Comparison of ENCODE assay signal across 21 cellular contexts in the genomic region with DNA sequence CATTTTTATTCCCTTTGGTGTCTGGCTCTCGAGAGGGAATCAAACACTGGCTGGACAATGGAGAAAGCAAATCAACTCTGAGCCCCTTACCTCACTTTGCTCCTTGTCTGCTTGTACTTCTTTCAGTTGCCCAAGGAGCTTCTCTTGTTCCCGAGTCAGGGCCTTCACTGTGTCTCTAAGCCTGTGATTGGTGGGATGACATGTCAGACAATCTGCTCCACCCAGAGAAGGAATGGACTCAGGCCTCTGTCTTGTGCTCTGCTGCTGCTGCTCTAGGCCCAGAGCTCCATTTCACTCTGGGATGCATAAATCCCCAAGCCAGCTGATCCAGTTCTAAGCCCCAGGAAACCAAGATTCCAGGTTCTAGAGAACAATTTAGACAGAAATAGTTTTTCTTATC. TPM values are rescaled to one million over a fixed set of nuclear protein-coding genes. Genes with fewer than 3 reads are reported as not detected.
"Had no signal": no experiment of that assay in that cellular context is flagged by ENCODE, and none has a peak within 500 bp of the region (broad histone marks: within the 10 kb centered on the region; RNA-seq: fewer than 3 reads in every experiment).

No MANE protein-coding gene starts in this region.

- H3K4me3 Mint-ChIP-seq: activated naive CD4-positive, alpha-beta T cell treated with anti-CD3 and anti-CD28 coated beads for 36 hours; activated naive CD8-positive, alpha-beta T cell treated with anti-CD3 and anti-CD28 coated beads, Interleukin-2, amount 50 U/mL, for 24 hours; activated T-helper 17 cell treated with anti-CD3 and anti-CD28 coated beads, Interleukin-2, amount 50 U/mL, for 72 hours; naive thymus-derived CD8-positive, alpha-beta T cell; stimulated activated effector memory CD8-positive, alpha-beta T cell treated with anti-CD3 and anti-CD28 coated beads, Interleukin-12 subunit alpha, Interleukin-12 subunit beta, amount 100 ng/mL, for 72 hours had no signal

- ATAC-seq: activated naive CD8-positive, alpha-beta T cell treated with anti-CD3 and anti-CD28 coated beads, Interleukin-2, amount 50 U/mL, for 24 hours; activated T-helper 17 cell treated with anti-CD3 and anti-CD28 coated beads, Interleukin-2, amount 50 U/mL, for 72 hours; heart left ventricle; left lung; mucosa of descending colon; naive thymus-derived CD8-positive, alpha-beta T cell; stimulated activated effector memory CD8-positive, alpha-beta T cell treated with anti-CD3 and anti-CD28 coated beads, Interleukin-12 subunit alpha, Interleukin-12 subunit beta, amount 100 ng/mL, for 72 hours had no signal

- H3K27ac Mint-ChIP-seq: activated naive CD4-positive, alpha-beta T cell treated with anti-CD3 and anti-CD28 coated beads for 36 hours; activated naive CD8-positive, alpha-beta T cell treated with anti-CD3 and anti-CD28 coated beads, Interleukin-2, amount 50 U/mL, for 24 hours; activated T-helper 17 cell treated with anti-CD3 and anti-CD28 coated beads, Interleukin-2, amount 50 U/mL, for 72 hours; stimulated activated effector memory CD8-positive, alpha-beta T cell treated with anti-CD3 and anti-CD28 coated beads, Interleukin-12 subunit alpha, Interleukin-12 subunit beta, amount 100 ng/mL, for 72 hours had no signal

- H3K27me3 Mint-ChIP-seq: activated naive CD8-positive, alpha-beta T cell treated with anti-CD3 and anti-CD28 coated beads, Interleukin-2, amount 50 U/mL, for 24 hours; activated T-helper 17 cell treated with anti-CD3 and anti-CD28 coated beads, Interleukin-2, amount 50 U/mL, for 72 hours; naive thymus-derived CD8-positive, alpha-beta T cell had no signal

- H3K27ac ChIP-seq: dorsolateral prefrontal cortex, esophagus squamous epithelium, heart left ventricle, left lung, neutrophil had no signal

- H3K4me1 Mint-ChIP-seq: activated naive CD8-positive, alpha-beta T cell treated with anti-CD3 and anti-CD28 coated beads, Interleukin-2, amount 50 U/mL, for 24 hours had no signal

- H3K4me1 ChIP-seq: esophagus squamous epithelium, left lung had no signal

- H3K27me3 ChIP-seq: dorsolateral prefrontal cortex, esophagus squamous epithelium, heart left ventricle, left lung, neutrophil had no signal

- H3K9me3 ChIP-seq: esophagus squamous epithelium, heart left ventricle, left lung, mucosa of descending colon, neutrophil had no signal

- H3K4me3 ChIP-seq: dorsolateral prefrontal cortex, esophagus squamous epithelium, heart left ventricle, left lung, mucosa of descending colon had no signal

- DNase-seq: activated CD4-positive, alpha-beta T cell treated with anti-CD3 and anti-CD28 coated beads, Interleukin-2, amount 50 U/mL, for 4 hours; activated CD4-positive, CD25-positive, alpha-beta regulatory T cell treated with anti-CD3 and anti-CD28 coated beads, Interleukin-2, amount 50 U/mL, for 72 hours; activated naive CD4-positive, alpha-beta T cell treated with anti-CD3 and anti-CD28 coated beads for 36 hours; activated naive CD8-positive, alpha-beta T cell treated with anti-CD3 and anti-CD28 coated beads, Interleukin-2, amount 50 U/mL, for 24 hours; activated T-cell treated with anti-CD3 and anti-CD28 coated beads for 4 hours; dorsolateral prefrontal cortex; esophagus squamous epithelium; foreskin melanocyte; heart left ventricle; kidney; left lung; mucosa of descending colon; naive thymus-derived CD8-positive, alpha-beta T cell; T-helper 1 cell; T1000 had no signal

- H3K9me3 Mint-ChIP-seq: activated naive CD4-positive, alpha-beta T cell treated with anti-CD3 and anti-CD28 coated beads for 36 hours; activated naive CD8-positive, alpha-beta T cell treated with anti-CD3 and anti-CD28 coated beads, Interleukin-2, amount 50 U/mL, for 24 hours; activated T-helper 17 cell treated with anti-CD3 and anti-CD28 coated beads, Interleukin-2, amount 50 U/mL, for 72 hours; naive thymus-derived CD8-positive, alpha-beta T cell; stimulated activated effector memory CD8-positive, alpha-beta T cell treated with anti-CD3 and anti-CD28 coated beads, Interleukin-12 subunit alpha, Interleukin-12 subunit beta, amount 100 ng/mL, for 72 hours had no signal

RNA-seq across cellular contexts. Expression of a gene that starts 32.1 kb away (rescaled TPM):
- total RNA-seq: activated naive CD4-positive, alpha-beta T cell treated with anti-CD3 and anti-CD28 coated beads for 36 hours; activated T-helper 17 cell treated with anti-CD3 and anti-CD28 coated beads, Interleukin-2, amount 50 U/mL, for 72 hours; esophagus squamous epithelium; kidney; left lung; mucosa of descending colon; naive thymus-derived CD8-positive, alpha-beta T cell; renal cortical epithelial cell; urinary bladder had no signal
- polyA plus RNA-seq: naive thymus-derived CD8-positive, alpha-beta T cell; thymus; urinary bladder had no signal
